Comparison of ENCODE assay signal across 1 cellular context in the genomic region with DNA sequence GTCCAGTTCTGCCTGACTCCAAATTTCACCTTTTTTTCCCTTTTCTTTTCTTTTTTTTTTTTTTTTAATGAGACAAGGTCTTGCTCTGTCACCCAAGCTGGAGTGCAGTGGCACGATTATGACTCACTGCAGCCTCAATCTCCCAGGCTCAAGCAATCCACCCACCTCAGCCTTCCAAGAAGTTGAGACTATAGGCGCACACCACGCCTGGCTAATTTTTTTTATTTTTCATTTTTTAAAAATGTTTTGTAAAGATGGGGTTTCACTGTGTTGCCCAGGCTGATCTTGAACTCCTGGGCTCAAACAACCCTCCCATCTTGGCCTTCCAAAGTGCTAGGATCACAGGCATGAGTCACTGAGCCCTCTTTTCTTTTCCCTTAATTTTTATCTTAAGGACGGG.
TF ChIP-seq lines count a peak whose summit lies in the region.

No MANE protein-coding gene starts in this region.

TF ChIP-seq in H1, 55 proteins besides CTCF, POLR2A, EP300 and RAD21 (continued from another document):
- TF ChIP-seq SP1 (IDR thresholded peaks at IDR 0.05; ENCODE audit: low read depth, low read length): no peak
